In genomic region chr5:136686192-136686872, GRCh38 we compare ENCODE assay signal across 9 cellular contexts.
A peak's percentile ranks its signal among the peaks of the same experiment; 100 is the strongest.
DNase-seq lines count a peak whose midpoint lies in the region; ATAC-seq, FAIRE-seq and TF ChIP-seq lines count a peak whose summit lies in the region.
"Had no signal": no experiment of that assay in that cellular context is flagged by ENCODE, and none has a peak within 500 bp of the region (broad histone marks: within the 10 kb centered on the region; RNA-seq: fewer than 3 reads in every experiment).

No MANE protein-coding gene starts in this region.

- H3K4me1 Mint-ChIP-seq in neural progenitor cell = no peaks in the 10 kb centered on the region

- H3F3A ChIP-seq in neural progenitor cell (ENCODE audit: low read depth) = no peaks in the 10 kb centered on the region

- H2AFZ ChIP-seq in neural progenitor cell (replicated peaks) = no peak overlapping the region

- no peaks in the 10 kb centered on the region for H3K79me2 ChIP-seq in neural progenitor cell (ENCODE audit: low read depth)

- H3K9me3 ChIP-seq in neural progenitor cell (ENCODE audit: low read depth) = no peaks in the 10 kb centered on the region
- peaks cover 0 to 17% (median 8%) of the 10 kb centered on the region in 4 donors for H3K9me3 ChIP-seq in esophagus muscularis mucosa
- H3K9me3 ChIP-seq: SJSA1 had no signal

- WGBS in esophagus muscularis mucosa = 38% methylated on average over 1 of the region's 1 CpG

- H3K9me3 Mint-ChIP-seq in neural progenitor cell = peaks cover 21% of the 10 kb centered on the region

- H3K4me1 ChIP-seq in neural progenitor cell (no peaks in the 10 kb centered on the region), esophagus muscularis mucosa (no peaks in the 10 kb centered on the region)
- H3K4me1 ChIP-seq: SJSA1 had no signal

- intact Hi-C loops in esophagus muscularis mucosa (cut with DNase I) = no loop called here

- no peak for ATAC-seq in HG03095 (IDR thresholded peaks at IDR 0.05; ENCODE audit: unreplicated experiment)

- no peaks in the 10 kb centered on the region for H4K20me1 ChIP-seq in neural progenitor cell (ENCODE audit: low read depth)

- TF ChIP-seq POLR2A in esophagus muscularis mucosa (IDR thresholded peaks at IDR 0.05; ENCODE audit: low read depth) = no peak

- no peak for FAIRE-seq in bronchial epithelial cell (lab: Jason Lieb, UNC)

- H3K4me2 ChIP-seq in neural progenitor cell = no peak overlapping the region

- peaks cover 2% of the 10 kb centered on the region for H3K27me3 Mint-ChIP-seq in neural progenitor cell (ENCODE audit: insufficient read depth, low read depth)

- no peak overlapping the region for H3K27ac ChIP-seq in neural progenitor cell
- no peak overlapping the region for H3K27ac ChIP-seq in esophagus muscularis mucosa (replicated peaks in 1 of 4)
- H3K27ac ChIP-seq: SJSA1 had no signal

- no peak overlapping the region for H3K9ac ChIP-seq in neural progenitor cell

- no peaks in the 10 kb centered on the region for H3K27me3 ChIP-seq in bronchial epithelial cell (ENCODE audit: control insufficient read depth, insufficient read depth, low read length)
- no peaks in the 10 kb centered on the region for H3K27me3 ChIP-seq in neural progenitor cell
- no peaks in the 10 kb centered on the region for H3K27me3 ChIP-seq in esophagus muscularis mucosa
- H3K27me3 ChIP-seq: SJSA1 had no signal

- TF ChIP-seq EP300 in esophagus muscularis mucosa (IDR thresholded peaks at IDR 0.05) = no peak

- no peak overlapping the region for H3K4me3 Mint-ChIP-seq in neural progenitor cell

- H3K4me3 ChIP-seq in bronchial epithelial cell (ENCODE audit: low read depth, low read length) (no peak overlapping the region), neural progenitor cell (no peak overlapping the region), esophagus muscularis mucosa (no peak overlapping the region)
- H3K4me3 ChIP-seq: SJSA1 had no signal

- H3K36me3 ChIP-seq in bronchial epithelial cell (ENCODE audit: control insufficient read depth, insufficient read depth, low read length) = no peaks in the 10 kb centered on the region
- no peaks in the 10 kb centered on the region for H3K36me3 ChIP-seq in neural progenitor cell
- H3K36me3 ChIP-seq in esophagus muscularis mucosa = no peaks in the 10 kb centered on the region
- H3K36me3 ChIP-seq: SJSA1 had no signal

- DNase-seq in NCI-H2029 treated with DMSO at 0.1 percent for 48 hours (lab: John Stamatoyannopoulos, UW) (peak; percentile 24), bronchial epithelial cell (ENCODE audit: low read depth) (peak; percentile 84), neural progenitor cell (ENCODE audit: low spot score) (peak; percentile 58), NCI-H1417 treated with DMSO at 0.1 percent for 48 hours (lab: John Stamatoyannopoulos, UW) (no peak), esophagus muscularis mucosa (ENCODE audit: extremely low spot score) (no peak)
- no peak for DNase-seq in activated naive CD4-positive, alpha-beta T cell treated with anti-CD3 and anti-CD28 coated beads, Interleukin-2, amount 50 U/mL, for 16 hours

- H3K27ac Mint-ChIP-seq in neural progenitor cell = no peak overlapping the region

- H3K36me3 Mint-ChIP-seq in neural progenitor cell = no peaks in the 10 kb centered on the region

- TF ChIP-seq CTCF in GM12873 (IDR thresholded peaks at IDR 0.05; ENCODE audit: insufficient read depth, low read depth, low read length, missing control alignments) (peak; percentile 59), bronchial epithelial cell (IDR thresholded peaks at IDR 0.05; ENCODE audit: insufficient read depth, low read length, severe bottlenecking) (peak; percentile 64), neural progenitor cell (IDR thresholded peaks at IDR 0.05) (peak; percentile 68), esophagus muscularis mucosa (IDR thresholded peaks at IDR 0.05) (no peak)

Comparison
In these comparisons a context has a peak if more than half of its experiments do, and no peak if none do; other contexts are left out.
1. CTCF ChIP-seq: peak in GM12873 (single experiment), bronchial epithelial cell (single experiment) and neural progenitor cell (single experiment); none in esophagus muscularis mucosa (0 of 3).
2. DNase-seq: peak in NCI-H2029 treated with DMSO at 0.1 percent for 48 hours (single experiment), bronchial epithelial cell (single experiment) and neural progenitor cell (single experiment); none in NCI-H1417 treated with DMSO at 0.1 percent for 48 hours (single experiment), esophagus muscularis mucosa (single experiment) and activated naive CD4-positive, alpha-beta T cell treated with anti-CD3 and anti-CD28 coated beads, Interleukin-2, amount 50 U/mL, for 16 hours (single experiment).